ENCODE assay signal across 8 cellular contexts in the genomic region with DNA sequence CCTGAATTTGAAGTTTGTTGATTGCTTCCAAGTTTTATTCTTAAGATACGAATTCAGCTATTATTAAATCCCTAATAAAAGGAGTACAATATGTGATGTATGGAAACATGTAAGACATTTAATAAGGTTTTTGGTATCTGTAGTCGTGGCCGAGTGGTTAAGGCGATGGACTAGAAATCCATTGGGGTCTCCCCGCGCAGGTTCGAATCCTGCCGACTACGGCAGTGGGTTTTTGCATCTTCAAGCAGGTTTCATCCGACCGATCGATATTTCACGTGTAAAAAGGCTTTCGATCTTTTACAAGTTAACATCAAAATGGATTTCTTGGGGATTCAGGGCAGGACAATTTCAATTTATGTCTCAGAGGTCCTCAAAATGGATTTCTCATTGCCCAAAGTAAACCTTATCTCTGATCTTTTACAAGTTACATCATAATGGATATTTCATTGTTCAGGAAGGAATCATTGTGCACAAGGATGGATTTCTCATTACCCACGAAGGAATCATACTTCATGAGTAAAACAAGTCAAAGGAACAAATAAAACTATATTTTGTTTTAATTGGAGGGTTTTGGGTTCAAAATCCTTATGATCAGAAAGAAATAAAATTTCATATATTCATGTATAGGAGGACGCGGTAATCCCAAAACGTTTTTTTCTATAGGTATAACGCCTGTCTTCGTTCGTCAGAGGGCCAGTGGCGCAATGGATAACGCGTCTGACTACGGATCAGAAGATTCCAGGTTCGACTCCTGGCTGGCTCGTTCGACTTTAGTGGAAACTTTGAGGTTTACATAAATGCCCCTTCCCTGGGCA. TPM values are rescaled to one million over a fixed set of nuclear protein-coding genes. Genes with fewer than 3 reads are reported as not detected.
A peak's percentile ranks its signal among the peaks of the same experiment; 100 is the strongest.
DNase-seq lines count a peak whose midpoint lies in the region; ATAC-seq and TF ChIP-seq lines count a peak whose summit lies in the region.

No MANE protein-coding gene starts in this region.

- H3K27ac ChIP-seq in mesendoderm (ENCODE audit: low read depth, low read length) = no peak overlapping the region

- no CpG with 5 or more reads among the region's 28 CpGs for WGBS in mesendoderm (ENCODE audit: extremely low coverage, insufficient coverage, low lambda C conversion rate)

- H3K56ac ChIP-seq in mesendoderm (ENCODE audit: low read length) = no peak overlapping the region

- DNase-seq in LoVo (ENCODE audit: low spot score) (peak; percentile 76), T-helper 1 cell (peak in 4 of 5 donors; percentile 33 to 58 (median 45)), astrocyte of the spinal cord (ENCODE audit: low read depth, low spot score) (peak; percentile 89), mesendoderm (peak; percentile 91), cerebellum (ENCODE audit: low spot score) (no peak)

- H3K18ac ChIP-seq in mesendoderm (ENCODE audit: low read length) = no peak overlapping the region

- H3K4me1 ChIP-seq in ES-I3 (ENCODE audit: insufficient read depth, low read length) (no peaks in the 10 kb centered on the region), mesendoderm (ENCODE audit: control insufficient read depth, low read depth, low read length) (no peaks in the 10 kb centered on the region)

- no peak overlapping the region for H3K4ac ChIP-seq in mesendoderm (ENCODE audit: low read depth, low read length)

- no peak overlapping the region for H2BK5ac ChIP-seq in mesendoderm (ENCODE audit: low read length)

- no peaks in the 10 kb centered on the region for H3K79me2 ChIP-seq in mesendoderm (ENCODE audit: control insufficient read depth, insufficient read depth, low read length)

- H4K5ac ChIP-seq in mesendoderm (ENCODE audit: low read length) = no peak overlapping the region

- peak overlapping the region; percentile 53 for H3K4me3 ChIP-seq in astrocyte of the spinal cord (ENCODE audit: low read depth, low read length)
- H3K4me3 ChIP-seq in mesendoderm (ENCODE audit: low read length) = peak overlapping the region; percentile 67

- no peak overlapping the region for H3K23ac ChIP-seq in mesendoderm (ENCODE audit: low read length)

- peaks cover 3% of the 10 kb centered on the region for H3K27me3 ChIP-seq in mesendoderm (ENCODE audit: insufficient read depth, low read length, poor library complexity)

- H3K4me2 ChIP-seq in mesendoderm (ENCODE audit: low read length) = peak overlapping the region; percentile 59

- no peak overlapping the region for H4K8ac ChIP-seq in mesendoderm (ENCODE audit: low read depth, low read length)

- H3K36me3 ChIP-seq in ES-I3 (ENCODE audit: insufficient read depth, low read length) = no peaks in the 10 kb centered on the region
- H3K36me3 ChIP-seq in mesendoderm (ENCODE audit: control insufficient read depth, insufficient read depth, low read length) = no peaks in the 10 kb centered on the region

- H2BK120ac ChIP-seq in mesendoderm (ENCODE audit: low read depth, low read length) = no peak overlapping the region

- ATAC-seq in HG03025 (IDR thresholded peaks at IDR 0.05; ENCODE audit: low FRiP score, unreplicated experiment) (no peak), GM21367 (IDR thresholded peaks at IDR 0.05; ENCODE audit: unreplicated experiment) (no peak)

- H3K9ac ChIP-seq in ES-I3 (ENCODE audit: low read depth, low read length) = peak overlapping the region; percentile 83
- peak overlapping the region; percentile 39 for H3K9ac ChIP-seq in mesendoderm (ENCODE audit: low read length)

- no peak overlapping the region for H2AK5ac ChIP-seq in mesendoderm (ENCODE audit: low read length)

- H3K9me3 ChIP-seq in ES-I3 (ENCODE audit: control insufficient read depth, insufficient read depth, low read length) = no peaks in the 10 kb centered on the region

- no peaks in the 10 kb centered on the region for H3K79me1 ChIP-seq in mesendoderm (ENCODE audit: low read length)

- TF ChIP-seq CTCF in astrocyte of the spinal cord (IDR thresholded peaks at IDR 0.05; ENCODE audit: low read depth, low read length) = no peak

- in situ Hi-C loops in astrocyte of the spinal cord (cut with HindIII; ENCODE audit: low sequenced_read_pairs) = no loop called here

- H2BK15ac ChIP-seq in mesendoderm (replicated peaks; ENCODE audit: low read depth) = no peak overlapping the region

RNA-seq across cellular contexts. Expression of gene BTN3A2, which starts 37.3 kb away (rescaled TPM):
- polyA plus RNA-seq in mesendoderm (2013, experiment 1 of 2) = 0.49 TPM
- 0.52 TPM for polyA plus RNA-seq in mesendoderm (2013, experiment 2 of 2)
- total RNA-seq in cerebellum = 2.4 TPM

RNA-seq across cellular contexts. Expression of gene BTN2A2, which starts 55.3 kb away (rescaled TPM):
- polyA plus RNA-seq in mesendoderm (2013, experiment 1 of 2) = 7.0 TPM
- 6.1 TPM for polyA plus RNA-seq in mesendoderm (2013, experiment 2 of 2)
- total RNA-seq in cerebellum = 9.5 TPM
